Comparison of ENCODE assay signal across 2 cellular contexts in genomic region chr15:95302206-95302605, GRCh38.
TF ChIP-seq lines count a peak whose summit lies in the region.

No MANE protein-coding gene starts in this region.

TF ChIP-seq in GM12878, 131 proteins besides CTCF, POLR2A, EP300 and RAD21 (continued from another document):
- no peak for TF ChIP-seq REST (IDR thresholded peaks at IDR 0.05; ENCODE audit: low read depth, low read length)
TF ChIP-seq in GM12878: peak in this region for 0.

TF ChIP-seq in WTC11, 78 proteins besides CTCF, POLR2A, EP300 and RAD21 (continued from another document):
- TF ChIP-seq AFF4 (CRISPR knock-in tag; IDR thresholded peaks at IDR 0.05; ENCODE audit: borderline replicate concordance) (no peak), ATF1 (CRISPR knock-in tag; IDR thresholded peaks at IDR 0.05) (no peak), PRDM15 (CRISPR knock-in tag; IDR thresholded peaks at IDR 0.05) (no peak), TEAD4 (CRISPR knock-in tag; IDR thresholded peaks at IDR 0.05) (no peak), MLX (CRISPR knock-in tag; IDR thresholded peaks at IDR 0.05) (no peak), JUN (CRISPR knock-in tag; IDR thresholded peaks at IDR 0.05) (no peak), ZNF512 (CRISPR knock-in tag; IDR thresholded peaks at IDR 0.05; ENCODE audit: borderline replicate concordance) (no peak), HMGXB4 (CRISPR knock-in tag; IDR thresholded peaks at IDR 0.05) (no peak), NFE2L1 (CRISPR knock-in tag; IDR thresholded peaks at IDR 0.05) (no peak), MAX (CRISPR knock-in tag; IDR thresholded peaks at IDR 0.05) (no peak), GTF2I (CRISPR knock-in tag; conservative IDR thresholded peaks at IDR 0.05) (no peak), SMAD4 (CRISPR knock-in tag; IDR thresholded peaks at IDR 0.05) (no peak), TP53 (CRISPR knock-in tag; IDR thresholded peaks at IDR 0.05) (no peak), ZNF317 (CRISPR knock-in tag; IDR thresholded peaks at IDR 0.05; ENCODE audit: borderline replicate concordance, low read depth) (no peak), E2F5 (CRISPR knock-in tag; IDR thresholded peaks at IDR 0.05) (no peak), ETV6 (CRISPR knock-in tag; IDR thresholded peaks at IDR 0.05) (no peak), GABPB1 (CRISPR knock-in tag; IDR thresholded peaks at IDR 0.05) (no peak), ZNF263 (CRISPR knock-in tag; IDR thresholded peaks at IDR 0.05; ENCODE audit: low read depth) (no peak)
